20 cellular contexts compared by ENCODE assay signal in the genomic region with DNA sequence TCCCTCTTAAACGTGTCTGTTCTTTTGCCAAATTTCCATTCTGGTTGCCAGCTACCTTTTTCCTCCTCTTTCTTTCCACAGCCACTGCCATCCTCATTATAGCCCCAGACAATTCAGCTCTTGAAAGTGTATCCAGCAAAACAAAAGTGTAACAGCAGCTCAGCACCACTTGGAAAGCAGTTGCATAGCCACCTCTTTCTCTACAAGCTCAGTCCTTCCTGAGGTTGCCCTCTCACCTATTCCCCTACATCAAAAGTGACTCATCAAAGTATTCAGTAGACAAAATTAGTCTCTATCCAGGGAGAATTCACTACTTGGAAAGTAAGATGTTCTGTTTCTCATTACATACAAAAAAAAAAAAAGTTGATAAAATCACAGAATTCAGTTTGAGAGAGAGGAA. TPM values are rescaled to one million over a fixed set of nuclear protein-coding genes. Genes with fewer than 3 reads are reported as not detected.
DNase-seq lines count a peak whose midpoint lies in the region; ATAC-seq and TF ChIP-seq lines count a peak whose summit lies in the region.
"Had no signal": no experiment of that assay in that cellular context is flagged by ENCODE, and none has a peak within 500 bp of the region (broad histone marks: within the 10 kb centered on the region; RNA-seq: fewer than 3 reads in every experiment).

No MANE protein-coding gene starts in this region.

- TF ChIP-seq CTCF in VCaP (conservative IDR thresholded peaks at IDR 0.05): no peak
- no peak for TF ChIP-seq CTCF in thyroid gland (IDR thresholded peaks at IDR 0.05)

- WGBS in thyroid gland, 2 donors: 7 to 18% methylated on average over 1 of the region's 1 CpG

- H3K9me3 Mint-ChIP-seq in activated naive CD8-positive, alpha-beta T cell treated with anti-CD3 and anti-CD28 coated beads, Interleukin-2, amount 50 U/mL, for 24 hours: no peaks in the 10 kb centered on the region
- peaks cover 9% of the 10 kb centered on the region for H3K9me3 Mint-ChIP-seq in activated naive CD8-positive, alpha-beta T cell treated with anti-CD3 and anti-CD28 coated beads for 36 hours

- H3K27me3 ChIP-seq in thyroid gland: no peaks in the 10 kb centered on the region

- H3K27me3 Mint-ChIP-seq in activated naive CD8-positive, alpha-beta T cell treated with anti-CD3 and anti-CD28 coated beads, Interleukin-2, amount 50 U/mL, for 24 hours: no peaks in the 10 kb centered on the region
- H3K27me3 Mint-ChIP-seq in activated naive CD8-positive, alpha-beta T cell treated with anti-CD3 and anti-CD28 coated beads for 36 hours: peaks cover 4% of the 10 kb centered on the region
- H3K27me3 Mint-ChIP-seq: IgD-negative memory B cell had no signal

- H3K4me1 Mint-ChIP-seq in activated naive CD8-positive, alpha-beta T cell treated with anti-CD3 and anti-CD28 coated beads, Interleukin-2, amount 50 U/mL, for 24 hours: peaks cover 13% of the 10 kb centered on the region
- H3K4me1 Mint-ChIP-seq in activated naive CD8-positive, alpha-beta T cell treated with anti-CD3 and anti-CD28 coated beads for 36 hours: peaks cover 12% of the 10 kb centered on the region

- H3K27ac ChIP-seq in VCaP (peak overlapping the region; percentile 84), thyroid gland (no peak overlapping the region)

- H3K4me3 ChIP-seq in thyroid gland (replicated peaks in 1 of 3): no peak overlapping the region

- intact Hi-C loops in thyroid gland (cut with DNase I): no loop called here

- H3K27ac Mint-ChIP-seq in activated naive CD8-positive, alpha-beta T cell treated with anti-CD3 and anti-CD28 coated beads, Interleukin-2, amount 50 U/mL, for 24 hours: no peak overlapping the region
- no peak overlapping the region for H3K27ac Mint-ChIP-seq in activated naive CD8-positive, alpha-beta T cell treated with anti-CD3 and anti-CD28 coated beads for 36 hours
- H3K27ac Mint-ChIP-seq: IgD-negative memory B cell had no signal

- H3K4me3 Mint-ChIP-seq in activated naive CD8-positive, alpha-beta T cell treated with anti-CD3 and anti-CD28 coated beads, Interleukin-2, amount 50 U/mL, for 24 hours: no peak overlapping the region
- H3K4me3 Mint-ChIP-seq in activated naive CD8-positive, alpha-beta T cell treated with anti-CD3 and anti-CD28 coated beads for 36 hours: no peak overlapping the region
- H3K4me3 Mint-ChIP-seq: IgD-negative memory B cell had no signal

- H3K4me1 ChIP-seq in thyroid gland: no peaks in the 10 kb centered on the region

- no peak for TF ChIP-seq POLR2A in thyroid gland (IDR thresholded peaks at IDR 0.05)

- no peak for DNase-seq in activated naive CD8-positive, alpha-beta T cell treated with anti-CD3 and anti-CD28 coated beads, Interleukin-2, amount 50 U/mL, for 24 hours
- no peak for DNase-seq in activated naive CD8-positive, alpha-beta T cell treated with anti-CD3 and anti-CD28 coated beads for 36 hours
- DNase-seq in HT1080 (ENCODE audit: low read depth) (peak; percentile 18), thyroid gland (peak; percentile 8 to 11), DMS53 (lab: John Stamatoyannopoulos, UW) (no peak)
- DNase-seq: COR-L47, DMS153, GOT3, NCI-H1436 treated with DMSO at 0.1 percent for 48 hours, NCI-H2029 treated with DMSO at 0.1 percent for 48 hours, NCI-H524, Right ventricle myocardium superior, SK-N-SH, T-helper 1 cell had no signal

- peak; percentile 57 for ATAC-seq in activated naive CD8-positive, alpha-beta T cell treated with anti-CD3 and anti-CD28 coated beads, Interleukin-2, amount 50 U/mL, for 24 hours
- ATAC-seq in HG02884 (IDR thresholded peaks at IDR 0.05; ENCODE audit: unreplicated experiment): no peak
- no peak for ATAC-seq in GM21529 (IDR thresholded peaks at IDR 0.05; ENCODE audit: unreplicated experiment)

- H3K36me3 ChIP-seq in thyroid gland: no peaks in the 10 kb centered on the region

- H3K36me3 Mint-ChIP-seq in activated naive CD8-positive, alpha-beta T cell treated with anti-CD3 and anti-CD28 coated beads, Interleukin-2, amount 50 U/mL, for 24 hours (ENCODE audit: low read depth): peaks cover 2% of the 10 kb centered on the region
- peaks cover 6% of the 10 kb centered on the region for H3K36me3 Mint-ChIP-seq in activated naive CD8-positive, alpha-beta T cell treated with anti-CD3 and anti-CD28 coated beads for 36 hours

- no peaks in the 10 kb centered on the region for H3K9me3 ChIP-seq in thyroid gland
- H3K9me3 ChIP-seq: SK-N-SH had no signal

RNA-seq across cellular contexts. Expression of a gene that starts 26.8 kb away (rescaled TPM):
- 10 to 100 TPM in 1 of 2 experiments, 1 to 10 TPM in 1; 9.0 to 10.0 TPM for total RNA-seq in activated naive CD8-positive, alpha-beta T cell treated with anti-CD3 and anti-CD28 coated beads for 36 hours
- total RNA-seq in HT1080 (2014; rRNA removed; shearing (Covaris generic)): 1.5 and 4.0 TPM in 2 replicates
- 2.7 and 3.8 TPM in 2 replicates for polyA plus RNA-seq in HT1080 (2015; cell fraction: cytosol; rRNA removed)
- 8.2 and 11.4 TPM in 2 replicates for polyA plus RNA-seq in HT1080 (2015; cell fraction: nucleus; rRNA removed)
- 10 to 100 TPM; 20.0 to 46.2 (median 27.4) TPM for total RNA-seq in thyroid gland
- total RNA-seq: G401 had no signal

RNA-seq across cellular contexts. Expression of a gene that starts 57.3 kb away (rescaled TPM):
- total RNA-seq in activated naive CD8-positive, alpha-beta T cell treated with anti-CD3 and anti-CD28 coated beads for 36 hours: not detected
- not detected in 2 replicates for total RNA-seq in HT1080 (2014; rRNA removed; shearing (Covaris generic))
- polyA plus RNA-seq in HT1080 (2015; cell fraction: cytosol; rRNA removed): not detected in 2 replicates
- not detected in 2 replicates for polyA plus RNA-seq in HT1080 (2015; cell fraction: nucleus; rRNA removed)
- not detected for total RNA-seq in thyroid gland
- total RNA-seq: G401, LHCN-M2, Right ventricle myocardium superior had no signal
- polyA plus RNA-seq: IgD-negative memory B cell, SK-N-SH had no signal

RNA-seq across cellular contexts. Expression of a gene that starts 57.4 kb away (rescaled TPM):
- not detected for total RNA-seq in activated naive CD8-positive, alpha-beta T cell treated with anti-CD3 and anti-CD28 coated beads for 36 hours
- not detected in 2 replicates for total RNA-seq in HT1080 (2014; rRNA removed; shearing (Covaris generic))
- polyA plus RNA-seq in HT1080 (2015; cell fraction: cytosol; rRNA removed): not detected in 2 replicates
- polyA plus RNA-seq in HT1080 (2015; cell fraction: nucleus; rRNA removed): not detected in 2 replicates
- 1 to 10 TPM in 2 of 4 donors, under 1 TPM in 2; 0.25 to 2.9 (median 1.2) TPM for total RNA-seq in thyroid gland
- total RNA-seq: G401, LHCN-M2, Right ventricle myocardium superior had no signal
- polyA plus RNA-seq: IgD-negative memory B cell, SK-N-SH had no signal

Comparison
In these comparisons a context has a peak if more than half of its experiments do, and no peak if none do; other contexts are left out.
1. DNase-seq: peak in HT1080 (single experiment) and thyroid gland (2 of 2); none in activated naive CD8-positive, alpha-beta T cell treated with anti-CD3 and anti-CD28 coated beads, Interleukin-2, amount 50 U/mL, for 24 hours (single experiment), activated naive CD8-positive, alpha-beta T cell treated with anti-CD3 and anti-CD28 coated beads for 36 hours (single experiment) and DMS53 (single experiment).